Comparison of ENCODE assay signal across 21 cellular contexts in genomic region chr5:146034127-146034526, GRCh38.
DNase-seq lines count a peak whose midpoint lies in the region; ATAC-seq, FAIRE-seq and TF ChIP-seq lines count a peak whose summit lies in the region.
"Had no signal": no experiment of that assay in that cellular context is flagged by ENCODE, and none has a peak within 500 bp of the region (broad histone marks: within the 10 kb centered on the region; RNA-seq: fewer than 3 reads in every experiment).

No MANE protein-coding gene starts in this region.

- no peak for TF ChIP-seq RAD21 in A549 (conservative IDR thresholded peaks at IDR 0.05 in 1 of 2, IDR thresholded peaks at IDR 0.05 in 1 of 2)

- TF ChIP-seq CTCF in A549 (IDR thresholded peaks at IDR 0.05) (no peak), GM12872 (IDR thresholded peaks at IDR 0.05; ENCODE audit: insufficient read depth, low read depth, low read length) (0 out of 3 replicates have a peak, but pooled peaks have one; percentile 11), coronary artery (IDR thresholded peaks at IDR 0.05) (no peak), heart left ventricle (IDR thresholded peaks at IDR 0.05) (no peak)

- ATAC-seq in A549 (peak; percentile 30 to 59; a peak in 2 of 6 replicates), heart left ventricle (no peak), HG02885 (IDR thresholded peaks at IDR 0.05; ENCODE audit: poor library complexity, unreplicated experiment) (no peak)
- ATAC-seq: T-cell had no signal

- no peaks in the 10 kb centered on the region for H3K36me3 ChIP-seq in heart left ventricle

- CTCF ChIA-PET in A549 (lab: Yijun Ruan, JAX) = no interaction called here

- H3K9me3 ChIP-seq in A549 = no peaks in the 10 kb centered on the region
- no peaks in the 10 kb centered on the region for H3K9me3 ChIP-seq in heart left ventricle

- POLR2A ChIA-PET in A549 (lab: Yijun Ruan, JAX) = no interaction called here

- H3K27me3 ChIP-seq in heart left ventricle = no peaks in the 10 kb centered on the region

- intact Hi-C loops in heart left ventricle (cut with DNase I) = no loop called here

- WGBS in A549 (ENCODE audit: missing lambda C conversion rate) = 51% methylated on average over 2 of the region's 2 CpGs
- 74 to 81% (median 79%) methylated on average over 2 of the region's 2 CpGs for WGBS in heart left ventricle, 4 donors

- no peaks in the 10 kb centered on the region for H3K4me1 ChIP-seq in A549
- H3K4me1 ChIP-seq in heart left ventricle = no peaks in the 10 kb centered on the region

- no peak overlapping the region for H3K27ac ChIP-seq in A549
- H3K27ac ChIP-seq in coronary artery = no peak overlapping the region
- no peak overlapping the region for H3K27ac ChIP-seq in heart left ventricle
- H3K27ac ChIP-seq: SK-N-MC had no signal

- H3K4me3 ChIP-seq in A549 (no peak overlapping the region), coronary artery (no peak overlapping the region), heart left ventricle (no peak overlapping the region)
- H3K4me3 ChIP-seq: SK-N-MC had no signal

- DNase-seq in A549 (ENCODE audit: low read depth in 1 of 2, low spot score in 1 of 2) (no peak), NCI-H69 (lab: John Stamatoyannopoulos, UW) (peak; percentile 13), coronary artery (ENCODE audit: low spot score) (peak; percentile 33), heart left ventricle (no peak), NOMO-1 treated with dmso at 0.1 percent for 144 hours (lab: John Stamatoyannopoulos, UW; ENCODE audit: unreplicated experiment) (no peak)
- DNase-seq: ACHN; AML-193; COR-L47; DMS53; IMR-90; NCI-H1105; NCI-H187; NCI-H2171; NCI-H510A treated with DMSO at 0.1 percent for 48 hours; NK-92 treated with Interleukin-12 subunit alpha and Interleukin-12 subunit beta, amount 100 ng/mL, for 24 hours; OCI-M1; T-cell; T-helper 9 cell had no signal

- no peak for TF ChIP-seq EP300 in A549 (IDR thresholded peaks at IDR 0.05)

- TF ChIP-seq POLR2A in A549 (IDR thresholded peaks at IDR 0.05; ENCODE audit: low read length) = no peak
- TF ChIP-seq POLR2A in heart left ventricle (IDR thresholded peaks at IDR 0.05) = no peak

- FAIRE-seq in A549 (lab: Jason Lieb, UNC) = no peak

- no peak overlapping the region for H3K4me2 ChIP-seq in A549

TF ChIP-seq in A549, 52 proteins besides CTCF, POLR2A, EP300 and RAD21:
- TF ChIP-seq, protein P1, sequence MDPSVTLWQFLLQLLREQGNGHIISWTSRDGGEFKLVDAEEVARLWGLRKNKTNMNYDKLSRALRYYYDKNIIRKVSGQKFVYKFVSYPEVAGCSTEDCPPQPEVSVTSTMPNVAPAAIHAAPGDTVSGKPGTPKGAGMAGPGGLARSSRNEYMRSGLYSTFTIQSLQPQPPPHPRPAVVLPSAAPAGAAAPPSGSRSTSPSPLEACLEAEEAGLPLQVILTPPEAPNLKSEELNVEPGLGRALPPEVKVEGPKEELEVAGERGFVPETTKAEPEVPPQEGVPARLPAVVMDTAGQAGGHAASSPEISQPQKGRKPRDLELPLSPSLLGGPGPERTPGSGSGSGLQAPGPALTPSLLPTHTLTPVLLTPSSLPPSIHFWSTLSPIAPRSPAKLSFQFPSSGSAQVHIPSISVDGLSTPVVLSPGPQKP (IDR thresholded peaks at IDR 0.05; ENCODE audit: low read depth, low read length) = no peak
- TF ChIP-seq, protein P2, sequence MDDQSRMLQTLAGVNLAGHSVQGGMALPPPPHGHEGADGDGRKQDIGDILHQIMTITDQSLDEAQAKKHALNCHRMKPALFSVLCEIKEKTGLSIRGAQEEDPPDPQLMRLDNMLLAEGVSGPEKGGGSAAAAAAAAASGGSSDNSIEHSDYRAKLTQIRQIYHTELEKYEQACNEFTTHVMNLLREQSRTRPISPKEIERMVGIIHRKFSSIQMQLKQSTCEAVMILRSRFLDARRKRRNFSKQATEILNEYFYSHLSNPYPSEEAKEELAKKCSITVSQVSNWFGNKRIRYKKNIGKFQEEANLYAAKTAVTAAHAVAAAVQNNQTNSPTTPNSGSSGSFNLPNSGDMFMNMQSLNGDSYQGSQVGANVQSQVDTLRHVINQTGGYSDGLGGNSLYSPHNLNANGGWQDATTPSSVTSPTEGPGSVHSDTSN (IDR thresholded peaks at IDR 0.05) = no peak
- TF ChIP-seq MAZ (IDR thresholded peaks at IDR 0.05; ENCODE audit: borderline replicate concordance, low read depth, low read length) = no peak
- TF ChIP-seq BHLHE40 (IDR thresholded peaks at IDR 0.05; ENCODE audit: low read depth, low read length) = no peak
- TF ChIP-seq TFCP2L1 (CRISPR knock-in tag; IDR thresholded peaks at IDR 0.05) = no peak
- TF ChIP-seq, protein P3, sequence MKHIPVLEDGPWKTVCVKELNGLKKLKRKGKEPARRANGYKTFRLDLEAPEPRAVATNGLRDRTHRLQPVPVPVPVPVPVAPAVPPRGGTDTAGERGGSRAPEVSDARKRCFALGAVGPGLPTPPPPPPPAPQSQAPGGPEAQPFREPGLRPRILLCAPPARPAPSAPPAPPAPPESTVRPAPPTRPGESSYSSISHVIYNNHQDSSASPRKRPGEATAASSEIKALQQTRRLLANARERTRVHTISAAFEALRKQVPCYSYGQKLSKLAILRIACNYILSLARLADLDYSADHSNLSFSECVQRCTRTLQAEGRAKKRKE (CRISPR knock-in tag; IDR thresholded peaks at IDR 0.05; ENCODE audit: low read depth) = no peak
- no peak for TF ChIP-seq POLR2AphosphoS2 (conservative IDR thresholded peaks at IDR 0.05; ENCODE audit: low read length)
- no peak for TF ChIP-seq HES2 (IDR thresholded peaks at IDR 0.05)

Comparison
In these comparisons a context has a peak if more than half of its experiments do, and no peak if none do; other contexts are left out.
1. ATAC-seq: peak in A549 (2 of 2); none in heart left ventricle (0 of 4) and HG02885 (single experiment).
2. DNase-seq: peak in NCI-H69 (single experiment) and coronary artery (single experiment); none in A549 (0 of 2), heart left ventricle (0 of 5) and NOMO-1 treated with dmso at 0.1 percent for 144 hours (single experiment).